In the genomic region with DNA sequence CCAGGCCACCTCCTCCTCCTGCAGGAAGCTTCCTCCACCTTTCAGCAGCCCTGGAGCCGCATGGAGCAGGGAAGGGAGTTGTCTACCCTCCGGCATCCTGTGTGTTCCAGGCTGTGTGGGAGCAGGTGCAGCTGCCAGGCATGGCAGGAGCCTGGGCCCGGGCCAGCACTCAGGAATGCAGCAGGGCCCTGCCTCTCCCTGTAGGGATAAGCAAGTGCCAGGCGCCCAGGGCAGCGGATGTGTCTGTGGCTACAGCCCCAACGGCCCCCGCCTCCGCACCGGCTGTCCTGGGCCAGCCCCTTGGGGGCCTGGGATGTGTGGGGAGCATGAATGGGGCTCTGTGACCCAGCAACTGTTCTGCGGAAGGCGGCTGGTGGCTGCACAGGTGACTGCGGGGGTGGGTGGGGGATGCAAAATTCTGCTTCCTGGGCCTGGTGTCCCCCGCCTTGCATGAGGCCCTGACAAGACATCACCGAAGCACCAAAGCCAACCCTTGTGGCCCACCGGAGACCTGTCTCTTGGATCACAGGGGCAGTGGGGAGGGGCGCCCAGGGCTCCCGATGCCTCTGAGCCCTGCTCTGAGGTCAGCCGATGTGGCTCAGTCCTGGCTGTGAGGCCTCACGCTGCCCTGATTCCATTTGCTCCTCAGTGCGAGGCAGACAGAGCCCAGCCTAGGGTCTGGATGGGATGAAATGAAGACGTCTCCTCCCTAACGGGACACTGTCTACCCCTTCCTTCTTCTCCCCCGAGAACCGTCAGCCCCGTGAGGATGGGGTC, we compare ENCODE assay signal across 1 cellular context.
TF ChIP-seq lines count a peak whose summit lies in the region.

No MANE protein-coding gene starts in this region.

TF ChIP-seq in IMR-90, 13 proteins besides CTCF, POLR2A, EP300 and RAD21 (continued from another document):
- TF ChIP-seq, protein P1, sequence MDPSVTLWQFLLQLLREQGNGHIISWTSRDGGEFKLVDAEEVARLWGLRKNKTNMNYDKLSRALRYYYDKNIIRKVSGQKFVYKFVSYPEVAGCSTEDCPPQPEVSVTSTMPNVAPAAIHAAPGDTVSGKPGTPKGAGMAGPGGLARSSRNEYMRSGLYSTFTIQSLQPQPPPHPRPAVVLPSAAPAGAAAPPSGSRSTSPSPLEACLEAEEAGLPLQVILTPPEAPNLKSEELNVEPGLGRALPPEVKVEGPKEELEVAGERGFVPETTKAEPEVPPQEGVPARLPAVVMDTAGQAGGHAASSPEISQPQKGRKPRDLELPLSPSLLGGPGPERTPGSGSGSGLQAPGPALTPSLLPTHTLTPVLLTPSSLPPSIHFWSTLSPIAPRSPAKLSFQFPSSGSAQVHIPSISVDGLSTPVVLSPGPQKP (IDR thresholded peaks at IDR 0.05; ENCODE audit: borderline replicate concordance, low read depth, low read length): no peak
- TF ChIP-seq MAFK (IDR thresholded peaks at IDR 0.05; ENCODE audit: low read depth, low read length) (no peak), FOS (IDR thresholded peaks at IDR 0.05; ENCODE audit: low read depth, low read length) (no peak)
- TF ChIP-seq, protein P2, sequence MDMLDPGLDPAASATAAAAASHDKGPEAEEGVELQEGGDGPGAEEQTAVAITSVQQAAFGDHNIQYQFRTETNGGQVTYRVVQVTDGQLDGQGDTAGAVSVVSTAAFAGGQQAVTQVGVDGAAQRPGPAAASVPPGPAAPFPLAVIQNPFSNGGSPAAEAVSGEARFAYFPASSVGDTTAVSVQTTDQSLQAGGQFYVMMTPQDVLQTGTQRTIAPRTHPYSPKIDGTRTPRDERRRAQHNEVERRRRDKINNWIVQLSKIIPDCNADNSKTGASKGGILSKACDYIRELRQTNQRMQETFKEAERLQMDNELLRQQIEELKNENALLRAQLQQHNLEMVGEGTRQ (IDR thresholded peaks at IDR 0.05; ENCODE audit: low read depth, low read length): no peak
